ENCODE assay signal across 1 cellular context in genomic region chr14:59297070-59297766, GRCh38.
TF ChIP-seq lines count a peak whose summit lies in the region.

No MANE protein-coding gene starts in this region.

TF ChIP-seq in HepG2, 621 proteins besides CTCF, POLR2A, EP300 and RAD21 (continued from another document and continues in another):
- TF ChIP-seq CEBPZ (IDR thresholded peaks at IDR 0.05; ENCODE audit: low read length): no peak
- TF ChIP-seq CHCHD3 (CRISPR knock-in tag; IDR thresholded peaks at IDR 0.05): no peak
- peak; percentile 99 for TF ChIP-seq ZBTB37 (CRISPR knock-in tag; IDR thresholded peaks at IDR 0.05)
- TF ChIP-seq ZNF562 (CRISPR knock-in tag; IDR thresholded peaks at IDR 0.05; ENCODE audit: borderline replicate concordance): no peak
- no peak for TF ChIP-seq ATF6 (CRISPR knock-in tag; conservative IDR thresholded peaks at IDR 0.05)
- no peak for TF ChIP-seq ZNF652 (CRISPR knock-in tag; IDR thresholded peaks at IDR 0.05; ENCODE audit: borderline replicate concordance, low read depth)
- TF ChIP-seq ZNF256 (CRISPR knock-in tag; conservative IDR thresholded peaks at IDR 0.05): no peak
- no peak for TF ChIP-seq SRY (CRISPR knock-in tag; IDR thresholded peaks at IDR 0.05)
- no peak for TF ChIP-seq ZSCAN25 (CRISPR knock-in tag; IDR thresholded peaks at IDR 0.05)
- TF ChIP-seq ZNF609 (CRISPR knock-in tag; IDR thresholded peaks at IDR 0.05; ENCODE audit: borderline replicate concordance): no peak
- TF ChIP-seq MNT (IDR thresholded peaks at IDR 0.05): no peak
- no peak for TF ChIP-seq GTF3A (CRISPR knock-in tag; conservative IDR thresholded peaks at IDR 0.05)
- no peak for TF ChIP-seq ZNF441 (CRISPR knock-in tag; IDR thresholded peaks at IDR 0.05; ENCODE audit: borderline replicate concordance)
- no peak for TF ChIP-seq CENPX (CRISPR knock-in tag; IDR thresholded peaks at IDR 0.05)
- no peak for TF ChIP-seq ZNF17 (CRISPR knock-in tag; IDR thresholded peaks at IDR 0.05)
- no peak; the same call in 1 of the 2 replicates for TF ChIP-seq ZNF281 (CRISPR knock-in tag; IDR thresholded peaks at IDR 0.05; ENCODE audit: borderline replicate concordance)
- TF ChIP-seq PLSCR1 (CRISPR knock-in tag; IDR thresholded peaks at IDR 0.05; ENCODE audit: borderline replicate concordance): no peak
- TF ChIP-seq SSRP1 (CRISPR knock-in tag; IDR thresholded peaks at IDR 0.05): no peak
- TF ChIP-seq TFAP4 (IDR thresholded peaks at IDR 0.05; ENCODE audit: borderline replicate concordance, low read depth): no peak
- peak; percentile 19; the same call in 1 of the 2 replicates for TF ChIP-seq MAX (IDR thresholded peaks at IDR 0.05)
- TF ChIP-seq HMG20B (CRISPR knock-in tag; conservative IDR thresholded peaks at IDR 0.05): peak; percentile 68
- TF ChIP-seq MTERF4 (CRISPR knock-in tag; IDR thresholded peaks at IDR 0.05): no peak
- no peak for TF ChIP-seq ZNF263 (CRISPR knock-in tag; IDR thresholded peaks at IDR 0.05)
- TF ChIP-seq RFX3 (CRISPR knock-in tag; IDR thresholded peaks at IDR 0.05): no peak
- TF ChIP-seq SP5 (CRISPR knock-in tag; IDR thresholded peaks at IDR 0.05; ENCODE audit: borderline replicate concordance, low read depth): peak; percentile 8; the same call in 1 of the 2 replicates
- no peak for TF ChIP-seq BRCA1 (CRISPR knock-in tag; IDR thresholded peaks at IDR 0.05)
- TF ChIP-seq SAFB2 (CRISPR knock-in tag; IDR thresholded peaks at IDR 0.05; ENCODE audit: borderline replicate concordance, low read depth): no peak
- 0 out of 2 replicates have a peak, but pooled peaks have one; percentile 32 for TF ChIP-seq ZNF264 (CRISPR knock-in tag; IDR thresholded peaks at IDR 0.05)
- no peak for TF ChIP-seq CCAR2 (optimal IDR thresholded peaks at IDR 0.05; ENCODE audit: low read depth, low read length)
- no peak for TF ChIP-seq ZNF598 (CRISPR knock-in tag; IDR thresholded peaks at IDR 0.05; ENCODE audit: borderline replicate concordance)
